Comparison of ENCODE assay signal across 9 cellular contexts in the genomic region with DNA sequence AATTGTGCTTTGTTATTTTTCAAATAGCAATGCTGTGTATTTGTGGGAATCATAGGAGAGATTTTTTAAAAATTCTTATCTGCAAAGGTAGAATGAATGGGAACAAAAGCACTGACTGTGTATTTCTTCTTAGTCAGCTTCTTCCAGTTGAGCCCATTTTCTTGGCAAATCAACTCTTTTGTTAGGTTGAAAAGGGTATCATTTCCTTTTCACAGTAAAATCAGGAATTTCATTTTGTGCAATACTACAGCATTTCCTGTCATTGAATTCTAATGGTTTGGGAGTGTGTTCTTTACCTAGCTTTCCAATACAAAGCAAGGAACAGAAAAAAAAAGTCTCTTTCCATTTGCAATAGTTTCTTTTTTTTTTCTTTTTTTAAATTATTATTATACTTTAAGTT.
DNase-seq lines count a peak whose midpoint lies in the region; ATAC-seq and TF ChIP-seq lines count a peak whose summit lies in the region.
"Had no signal": no experiment of that assay in that cellular context is flagged by ENCODE, and none has a peak within 500 bp of the region (broad histone marks: within the 10 kb centered on the region; RNA-seq: fewer than 3 reads in every experiment).

No MANE protein-coding gene starts in this region.

- H3K9ac ChIP-seq in BLaER1 (peak overlapping the region; percentile 83; the same call in 1 of the 2 replicates), mucosa of stomach (ENCODE audit: low read length) (peak overlapping the region; percentile 71)

- no peaks in the 10 kb centered on the region for H3K36me3 ChIP-seq in BLaER1
- H3K36me3 ChIP-seq in KOPT-K1 (ENCODE audit: insufficient read depth, low read length) = no peaks in the 10 kb centered on the region
- no peaks in the 10 kb centered on the region for H3K36me3 ChIP-seq in mucosa of stomach (ENCODE audit: control insufficient read depth, insufficient read depth, low read length)

- peak overlapping the region; percentile 75 for H3K4me3 ChIP-seq in BLaER1
- no peak overlapping the region for H3K4me3 ChIP-seq in cardiac fibroblast (replicated peaks in 1 of 2; ENCODE audit: low read depth in 2 of 2, low read length in 2 of 2)
- H3K4me3 ChIP-seq in mucosa of stomach (ENCODE audit: low read length) = no peak overlapping the region

- no peak for ATAC-seq in HG03135 (IDR thresholded peaks at IDR 0.05; ENCODE audit: unreplicated experiment)

- H3K27me3 ChIP-seq in BLaER1 (no peaks in the 10 kb centered on the region), mucosa of stomach (ENCODE audit: control insufficient read depth, insufficient read depth, low read length) (no peaks in the 10 kb centered on the region)

- H3K27ac ChIP-seq in BLaER1 (peak overlapping the region; percentile 82; the same call in 1 of the 2 replicates), KOPT-K1 (ENCODE audit: low read depth, low read length, poor library complexity, severe bottlenecking) (peak overlapping the region; percentile 69)

- H4K20me1 ChIP-seq in BLaER1 = no peaks in the 10 kb centered on the region

- H3K4me1 ChIP-seq in BLaER1 (peaks cover 12% of the 10 kb centered on the region), mucosa of stomach (ENCODE audit: control insufficient read depth, insufficient read depth, low read length) (no peaks in the 10 kb centered on the region)

- DNase-seq in cardiac fibroblast (ENCODE audit: low read depth in 2 of 2) (peak; percentile 11 to 46), KBM-7 (no peak), NCI-H187 treated with DMSO at 0.1 percent for 48 hours (lab: John Stamatoyannopoulos, UW) (no peak), LoVo (ENCODE audit: low spot score) (no peak)
- DNase-seq: activated gamma-delta T cell had no signal

- TF ChIP-seq CTCF in cardiac fibroblast (IDR thresholded peaks at IDR 0.05; ENCODE audit: low read depth, low read length) = no peak

- H3K4me2 ChIP-seq in BLaER1 = peak overlapping the region; percentile 96

- H3K9me3 ChIP-seq in BLaER1 = no peaks in the 10 kb centered on the region
- H3K9me3 ChIP-seq in KOPT-K1 (ENCODE audit: insufficient read depth, low read length, poor library complexity, severe bottlenecking) = no peaks in the 10 kb centered on the region
- no peaks in the 10 kb centered on the region for H3K9me3 ChIP-seq in mucosa of stomach (ENCODE audit: control insufficient read depth, low read length)

- in situ Hi-C loops in KBM-7 (cut with MboI; ENCODE audit: low pct_unique_long_range_greater_than_20kb, low sequenced_read_pairs) = no loop called here

Comparison
In these comparisons a context has a peak if more than half of its experiments do, and no peak if none do; other contexts are left out.
1. DNase-seq: peak in cardiac fibroblast (2 of 2); none in KBM-7 (single experiment), NCI-H187 treated with DMSO at 0.1 percent for 48 hours (single experiment) and LoVo (single experiment).